ENCODE assay signal across 9 cellular contexts in genomic region chr3:37546876-37547275, GRCh38.
A peak's percentile ranks its signal among the peaks of the same experiment; 100 is the strongest.
DNase-seq lines count a peak whose midpoint lies in the region; ATAC-seq, FAIRE-seq and TF ChIP-seq lines count a peak whose summit lies in the region.
"Had no signal": no experiment of that assay in that cellular context is flagged by ENCODE, and none has a peak within 500 bp of the region (broad histone marks: within the 10 kb centered on the region; RNA-seq: fewer than 3 reads in every experiment).

No MANE protein-coding gene starts in this region.

- H4K8ac ChIP-seq in H1 (ENCODE audit: extremely low read depth, insufficient read depth, low read length): no peak overlapping the region

- H2BK12ac ChIP-seq in H1 (ENCODE audit: low read depth, low read length): no peak overlapping the region

- no peak overlapping the region for H2BK120ac ChIP-seq in H1 (replicated peaks; ENCODE audit: low read depth, low read length)

- H4K91ac ChIP-seq in H1 (replicated peaks; ENCODE audit: insufficient read length, low read length): no peak overlapping the region

- H3K4me3 Mint-ChIP-seq in type B pancreatic cell: no peak overlapping the region
- H3K4me3 Mint-ChIP-seq: stimulated activated naive CD8-positive, alpha-beta T cell treated with anti-CD3 and anti-CD28 coated beads, Interleukin-15, Interleukin-2, amounts not matched to agents 100 ng/mL and 50 ng/mL, for 24 hours had no signal

- no peak overlapping the region for H2BK15ac ChIP-seq in H1 (ENCODE audit: low read length)

- H3K36me3 Mint-ChIP-seq in type B pancreatic cell: peaks cover 28% of the 10 kb centered on the region

- H3K18ac ChIP-seq in H1 (ENCODE audit: extremely low read depth, low read length): no peak overlapping the region

- H3K9me3 ChIP-seq in H1 (ENCODE audit: insufficient read depth in 2 of 2, low read depth in 1 of 2, low read length in 1 of 2) (no peaks in the 10 kb centered on the region), osteoblast (ENCODE audit: low read depth, low read length) (no peaks in the 10 kb centered on the region)

- peak; percentile 28 for FAIRE-seq in H1 (lab: Jason Lieb, UNC)

- no peaks in the 10 kb centered on the region for H4K20me1 ChIP-seq in H1 (replicated peaks in 1 of 2; ENCODE audit: control insufficient read depth in 1 of 2, insufficient read depth in 2 of 2, low read length in 2 of 2)
- no peaks in the 10 kb centered on the region for H4K20me1 ChIP-seq in osteoblast (ENCODE audit: insufficient read depth, low read length)

- DNase-seq in GM10266 (ENCODE audit: extremely low spot score) (peak; percentile 43), LNCaP clone FGC (ENCODE audit: low read depth) (peak; percentile 4), H1 (ENCODE audit: low read depth in 1 of 2, low spot score in 2 of 2) (no peak), osteoblast (ENCODE audit: insufficient read length, low spot score, missing footprints) (peak; percentile 90), type B pancreatic cell (ENCODE audit: extremely low spot score, unreplicated experiment) (no peak)

- no peak overlapping the region for H3K27ac Mint-ChIP-seq in type B pancreatic cell
- H3K27ac Mint-ChIP-seq: stimulated activated naive CD8-positive, alpha-beta T cell treated with anti-CD3 and anti-CD28 coated beads, Interleukin-15, Interleukin-2, amounts not matched to agents 100 ng/mL and 50 ng/mL, for 24 hours had no signal

- H3K4me3 ChIP-seq in LNCaP clone FGC (ENCODE audit: low read depth, low read length): no peak overlapping the region
- H3K4me3 ChIP-seq in H1 (ENCODE audit: extremely low read depth in 1 of 4, insufficient read depth in 2 of 4, low read depth in 3 of 4, low read length in 4 of 4): no peak overlapping the region
- H3K4me3 ChIP-seq in osteoblast (ENCODE audit: insufficient read depth, low read length): no peak overlapping the region

- H3K79me2 ChIP-seq in H1 (ENCODE audit: control insufficient read depth in 1 of 2, insufficient read depth in 2 of 2, low read length in 2 of 2): no peaks in the 10 kb centered on the region
- H3K79me2 ChIP-seq in osteoblast (ENCODE audit: insufficient read depth, low read length): no peaks in the 10 kb centered on the region

- H3K27ac ChIP-seq in H1 (ENCODE audit: low read depth, low read length) (no peak overlapping the region), osteoblast (ENCODE audit: low read depth, low read length) (no peak overlapping the region)

- H3K9ac ChIP-seq in H1 (replicated peaks in 1 of 4; ENCODE audit: extremely low read depth in 1 of 4, low read depth in 3 of 4, low read length in 3 of 4): no peak overlapping the region

- H3K9me3 Mint-ChIP-seq in type B pancreatic cell: no peaks in the 10 kb centered on the region
- H3K9me3 Mint-ChIP-seq: stimulated activated naive CD8-positive, alpha-beta T cell treated with anti-CD3 and anti-CD28 coated beads, Interleukin-15, Interleukin-2, amounts not matched to agents 100 ng/mL and 50 ng/mL, for 24 hours had no signal

- H3K27me3 ChIP-seq in H1 (replicated peaks in 1 of 4; ENCODE audit: control insufficient read depth in 3 of 4, extremely low read depth in 1 of 4, insufficient read depth in 3 of 4, low read length in 3 of 4) (no peaks in the 10 kb centered on the region), osteoblast (ENCODE audit: insufficient read depth, low read length) (no peaks in the 10 kb centered on the region)

- POLR2A ChIA-PET in H1 (lab: Charles Lee; ENCODE audit: partially characterized antibody): no interaction called here

- TF ChIP-seq CTCF in GM10266 (IDR thresholded peaks at IDR 0.05; ENCODE audit: control insufficient read depth, insufficient read depth, low read depth, missing control alignments): peak; percentile 4
- TF ChIP-seq CTCF in LNCaP clone FGC (IDR thresholded peaks at IDR 0.05; ENCODE audit: control insufficient read depth, extremely low read depth, insufficient read depth): peak; percentile 54
- TF ChIP-seq CTCF in H1 (IDR thresholded peaks at IDR 0.05; ENCODE audit: control extremely low read depth in 1 of 3, insufficient read depth in 1 of 3, low read depth in 1 of 3, low read length in 3 of 3): peak in 2 of 3 experiments; percentile 23 to 34; a peak in 2 of 4 replicates
- peak; percentile 29 for TF ChIP-seq CTCF in osteoblast (IDR thresholded peaks at IDR 0.05; ENCODE audit: extremely low read depth, low read depth, low read length)
- no peak for TF ChIP-seq CTCF in type B pancreatic cell (conservative IDR thresholded peaks at IDR 0.05)

- H2AFZ ChIP-seq in H1 (ENCODE audit: low read length) (no peak overlapping the region), osteoblast (ENCODE audit: low read length) (no peak overlapping the region)

- no peak for TF ChIP-seq POLR2A in H1 (IDR thresholded peaks at IDR 0.05; ENCODE audit: control extremely low read depth in 1 of 2, low read depth in 2 of 2, low read length in 2 of 2)

- ATAC-seq in HG03457 (IDR thresholded peaks at IDR 0.05; ENCODE audit: unreplicated experiment): no peak
- ATAC-seq in HG03565 (IDR thresholded peaks at IDR 0.05; ENCODE audit: unreplicated experiment): no peak
- ATAC-seq in HG02642 (IDR thresholded peaks at IDR 0.05; ENCODE audit: poor library complexity, unreplicated experiment): no peak

- no peak overlapping the region for H3K14ac ChIP-seq in H1 (ENCODE audit: insufficient read length)

- TF ChIP-seq RAD21 in H1 (IDR thresholded peaks at IDR 0.05 in 1 of 2, conservative IDR thresholded peaks at IDR 0.05 in 1 of 2; ENCODE audit: low read depth in 2 of 2, low read length in 2 of 2): peak; percentile 39 to 43; a peak in 3 of 4 replicates

- no peak overlapping the region for H3K4me2 ChIP-seq in H1 (ENCODE audit: insufficient read depth in 1 of 2, low read depth in 2 of 2, low read length in 2 of 2)
- H3K4me2 ChIP-seq in osteoblast (ENCODE audit: insufficient read depth, low read length): no peak overlapping the region

- H3K4me1 ChIP-seq in H1 (replicated peaks in 1 of 4; ENCODE audit: control insufficient read depth in 3 of 4, insufficient read depth in 4 of 4, low read length in 3 of 4) (no peaks in the 10 kb centered on the region; a peak in 2 of 7 replicates), osteoblast (ENCODE audit: insufficient read depth, low read length) (no peaks in the 10 kb centered on the region)

- CTCF ChIA-PET in H1 (lab: Charles Lee; ENCODE audit: partially characterized antibody): interaction anchor here (0.7 to 2.7 kb wide), 12 partner anchors 10 to 1168 kb away, joined by 3 to 15 read pairs (median 3); no protein-coding TSS in a partner anchor

- H2AK5ac ChIP-seq in H1 (ENCODE audit: low read depth, low read length): no peak overlapping the region

- H3K79me1 ChIP-seq in H1 (ENCODE audit: low read depth, low read length): no peaks in the 10 kb centered on the region; the same call in 1 of the 2 replicates

- H2BK5ac ChIP-seq in H1 (ENCODE audit: low read depth, low read length): no peak overlapping the region

- no peak overlapping the region for H2BK20ac ChIP-seq in H1 (ENCODE audit: low read length)

- no peak overlapping the region for H3K56ac ChIP-seq in H1 (replicated peaks; ENCODE audit: insufficient read length, low read depth, low read length)

- peaks cover 24% of the 10 kb centered on the region for H3K4me1 Mint-ChIP-seq in type B pancreatic cell (ENCODE audit: unreplicated experiment)

- no peaks in the 10 kb centered on the region for H3K23me2 ChIP-seq in H1 (ENCODE audit: low read depth, low read length)

- 81% methylated on average over 3 of the region's 3 CpGs; no CpG with 5 or more reads in 1 of the 2 experiments for WGBS in H1 (ENCODE audit: extremely low coverage in 1 of 2, insufficient coverage in 1 of 2, insufficient read length in 1 of 2, insufficient replicate concordance in 2 of 2, low coverage in 1 of 2, low lambda C conversion rate in 2 of 2, missing lambda C conversion rate in 1 of 2), 2 experiments

- H4K5ac ChIP-seq in H1 (ENCODE audit: insufficient read length, low read depth, low read length): no peak overlapping the region

- TF ChIP-seq EP300 in H1 (IDR thresholded peaks at IDR 0.05; ENCODE audit: borderline replicate concordance in 1 of 2, low read depth in 2 of 2, low read length in 2 of 2): no peak

- H3K23ac ChIP-seq in H1 (ENCODE audit: insufficient read length): no peak overlapping the region

- no peaks in the 10 kb centered on the region for H3K27me3 Mint-ChIP-seq in type B pancreatic cell
- H3K27me3 Mint-ChIP-seq: stimulated activated naive CD8-positive, alpha-beta T cell treated with anti-CD3 and anti-CD28 coated beads, Interleukin-15, Interleukin-2, amounts not matched to agents 100 ng/mL and 50 ng/mL, for 24 hours had no signal

- no peaks in the 10 kb centered on the region for H3K36me3 ChIP-seq in H1 (ENCODE audit: control insufficient read depth in 2 of 4, insufficient read depth in 4 of 4, low read length in 3 of 4)
- H3K36me3 ChIP-seq in osteoblast (ENCODE audit: insufficient read depth, low read length): no peaks in the 10 kb centered on the region

- H3K4ac ChIP-seq in H1 (replicated peaks; ENCODE audit: insufficient read length, low read depth, low read length): no peak overlapping the region

TF ChIP-seq in H1, 55 proteins besides CTCF, POLR2A, EP300 and RAD21:
- TF ChIP-seq CTBP2 (IDR thresholded peaks at IDR 0.05; ENCODE audit: borderline replicate concordance, insufficient read depth, insufficient read length, low read length): no peak
- 0 out of 2 replicates have a peak, but pooled peaks have one; percentile 54 for TF ChIP-seq JUND (IDR thresholded peaks at IDR 0.05; ENCODE audit: low read length)
TF ChIP-seq in H1: peak in this region for 1.

Comparison
In these comparisons a context has a peak if more than half of its experiments do, and no peak if none do; other contexts are left out.
1. DNase-seq: peak in GM10266 (single experiment), LNCaP clone FGC (single experiment) and osteoblast (single experiment); none in H1 (0 of 2) and type B pancreatic cell (single experiment).